Comparison of ENCODE assay signal across 1 cellular context in the genomic region with DNA sequence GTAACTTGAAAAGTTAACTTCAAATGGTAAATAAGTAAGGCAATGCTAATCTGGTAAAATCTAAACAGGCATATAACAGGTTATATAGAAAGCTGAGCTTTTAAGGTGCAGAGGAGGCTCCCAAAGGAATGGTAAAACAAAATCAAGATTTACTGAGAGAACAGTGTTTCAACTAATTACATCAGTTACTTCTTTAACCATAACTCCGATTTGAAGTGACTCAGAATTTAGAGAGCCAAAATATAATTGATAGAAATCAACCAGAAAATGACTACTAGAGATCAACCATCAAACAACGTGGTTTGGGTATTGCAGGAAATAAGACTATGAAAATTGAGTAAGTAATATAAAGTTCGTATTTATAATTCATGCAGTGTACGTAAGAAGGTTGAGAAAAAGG.
TF ChIP-seq lines count a peak whose summit lies in the region.

No MANE protein-coding gene starts in this region.

TF ChIP-seq in A549, 52 proteins besides CTCF, POLR2A, EP300 and RAD21 (continued from another document):
- TF ChIP-seq, protein P1, sequence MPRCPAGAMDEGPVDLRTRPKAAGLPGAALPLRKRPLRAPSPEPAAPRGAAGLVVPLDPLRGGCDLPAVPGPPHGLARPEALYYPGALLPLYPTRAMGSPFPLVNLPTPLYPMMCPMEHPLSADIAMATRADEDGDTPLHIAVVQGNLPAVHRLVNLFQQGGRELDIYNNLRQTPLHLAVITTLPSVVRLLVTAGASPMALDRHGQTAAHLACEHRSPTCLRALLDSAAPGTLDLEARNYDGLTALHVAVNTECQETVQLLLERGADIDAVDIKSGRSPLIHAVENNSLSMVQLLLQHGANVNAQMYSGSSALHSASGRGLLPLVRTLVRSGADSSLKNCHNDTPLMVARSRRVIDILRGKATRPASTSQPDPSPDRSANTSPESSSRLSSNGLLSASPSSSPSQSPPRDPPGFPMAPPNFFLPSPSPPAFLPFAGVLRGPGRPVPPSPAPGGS (IDR thresholded peaks at IDR 0.05), result no peak
- TF ChIP-seq FOXS1 (CRISPR knock-in tag; IDR thresholded peaks at IDR 0.05), result no peak
